In the genomic region with DNA sequence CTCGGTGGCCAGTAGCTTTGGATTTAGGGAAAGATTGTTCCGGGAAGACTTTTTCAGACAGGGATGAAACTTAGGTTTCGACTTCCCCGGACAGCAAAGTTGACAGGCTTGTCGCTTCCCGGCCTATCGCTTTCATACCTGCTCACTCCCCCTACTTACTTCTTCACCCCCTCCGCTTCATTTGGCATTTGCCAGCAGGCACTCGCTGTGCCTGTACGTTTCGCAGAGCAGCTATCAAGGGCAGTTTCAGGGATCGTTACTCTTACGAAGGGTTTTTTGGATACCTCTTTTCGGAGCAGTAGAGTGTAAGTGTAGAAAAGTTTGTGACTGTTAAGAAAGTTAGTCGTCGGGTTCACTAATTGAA, we compare ENCODE assay signal across 1 cellular context.
TF ChIP-seq lines count a peak whose summit lies in the region.

No MANE protein-coding gene starts in this region.

TF ChIP-seq in endothelial cell of umbilical vein, 7 proteins besides CTCF, POLR2A, EP300 and RAD21:
- no peak for TF ChIP-seq FOS (IDR thresholded peaks at IDR 0.05; ENCODE audit: borderline replicate concordance, insufficient read depth, low read length)
- no peak for TF ChIP-seq EZH2 (IDR thresholded peaks at IDR 0.05; ENCODE audit: borderline replicate concordance, low read depth, low read length, severe bottlenecking)
- no peak for TF ChIP-seq GATA2 (IDR thresholded peaks at IDR 0.05; ENCODE audit: insufficient read depth, insufficient read length, low read depth, low read length)
- TF ChIP-seq POLR2AphosphoS5 (IDR thresholded peaks at IDR 0.05; ENCODE audit: insufficient read depth, low read depth, low read length), result no peak
- TF ChIP-seq JUN (IDR thresholded peaks at IDR 0.05; ENCODE audit: borderline replicate concordance, insufficient read depth, insufficient read length, low read depth), result no peak
- TF ChIP-seq MYC (IDR thresholded peaks at IDR 0.05; ENCODE audit: low read depth, low read length), result no peak
- TF ChIP-seq, protein P1, sequence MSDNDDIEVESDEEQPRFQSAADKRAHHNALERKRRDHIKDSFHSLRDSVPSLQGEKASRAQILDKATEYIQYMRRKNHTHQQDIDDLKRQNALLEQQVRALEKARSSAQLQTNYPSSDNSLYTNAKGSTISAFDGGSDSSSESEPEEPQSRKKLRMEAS (IDR thresholded peaks at IDR 0.05; ENCODE audit: insufficient read depth, insufficient read length), result no peak
